ENCODE assay signal across 21 cellular contexts in genomic region chr9:65437724-65438123, GRCh38.
"Had no signal": no experiment of that assay in that cellular context is flagged by ENCODE, and none has a peak within 500 bp of the region (broad histone marks: within the 10 kb centered on the region; RNA-seq: fewer than 3 reads in every experiment).

No MANE protein-coding gene starts in this region.

- H3K36me3 ChIP-seq: MG63, SJCRH30 had no signal

- H3K4me3 Mint-ChIP-seq: IgD-negative memory B cell had no signal

- H3K36me3 Mint-ChIP-seq: IgD-negative memory B cell had no signal

- ATAC-seq: Panc1, Right ventricle myocardium inferior, SK-N-SH treated with all-trans-retinoic acid at 6 μM for 48 hours had no signal

- H3K27ac ChIP-seq: SJCRH30 had no signal

- H3K27me3 ChIP-seq: MG63, SJCRH30 had no signal

- H3K27ac Mint-ChIP-seq: IgD-negative memory B cell had no signal

- H3K9me3 ChIP-seq: MG63 had no signal

- H3K4me3 ChIP-seq: MG63, SJCRH30 had no signal

- DNase-seq: Karpas-422, KG1, MG63, NCI-H1092, NCI-H1105 treated with DMSO at 0.1 percent for 48 hours, NCI-H1417 treated with DMSO at 0.1 percent for 48 hours, NCI-H146, NCI-H1694 treated with DMSO at 0.1 percent for 48 hours, NCI-H1930, NCI-H2081, NCI-H2107, NCI-H2227 treated with DMSO at 0.1 percent for 48 hours, NCI-H524, NCI-H526 treated with DMSO at 0.1 percent for 48 hours, NCI-H748 treated with DMSO at 0.1 percent for 48 hours, SHP77 treated with DMSO at 0.1 percent for 48 hours, SJCRH30 had no signal

- H3K27me3 Mint-ChIP-seq: IgD-negative memory B cell had no signal

- H3K4me1 ChIP-seq: SJCRH30 had no signal
